In the genomic region with DNA sequence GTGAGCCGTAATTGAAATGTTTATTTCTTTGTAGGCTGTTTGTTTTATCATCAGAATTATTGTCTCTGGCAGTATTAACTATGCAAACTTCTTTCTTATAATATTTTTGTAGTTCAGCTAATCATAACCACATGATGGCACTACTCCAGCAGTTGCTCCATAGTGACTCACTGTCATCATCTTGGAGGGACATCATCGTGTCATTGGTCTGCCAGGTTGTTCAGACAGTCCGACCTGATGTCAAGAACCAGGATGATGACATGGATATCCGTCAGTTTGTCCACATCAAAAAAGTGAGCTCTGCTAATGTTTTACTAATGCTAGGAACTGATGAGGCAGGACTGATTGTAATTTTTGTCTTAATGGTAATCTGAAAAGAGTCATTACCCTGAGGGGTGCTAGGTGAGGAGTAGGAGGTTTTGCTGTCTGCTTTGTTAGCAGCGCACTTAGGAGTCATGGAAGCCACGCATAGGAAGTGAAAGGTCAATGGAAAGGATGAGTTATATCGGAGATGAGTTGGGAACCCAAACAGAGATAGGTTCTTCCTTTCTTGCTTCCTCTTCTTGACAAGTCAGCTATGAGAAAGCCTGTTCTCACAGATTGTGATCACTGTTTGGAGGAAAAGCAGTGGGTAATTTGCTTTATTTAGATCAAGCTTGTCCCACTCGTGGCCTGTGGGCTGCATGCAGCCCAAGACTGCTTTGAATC, we compare ENCODE assay signal across 9 cellular contexts. TPM values are rescaled to one million over a fixed set of nuclear protein-coding genes. Genes with fewer than 3 reads are reported as not detected.
DNase-seq lines count a peak whose midpoint lies in the region; ATAC-seq and TF ChIP-seq lines count a peak whose summit lies in the region.
"Had no signal": no experiment of that assay in that cellular context is flagged by ENCODE, and none has a peak within 500 bp of the region (broad histone marks: within the 10 kb centered on the region; RNA-seq: fewer than 3 reads in every experiment).

No MANE protein-coding gene starts in this region.

- peak; percentile 32 to 52 for ATAC-seq in activated T-cell treated with anti-CD3 and anti-CD28 coated beads, Interleukin-2, amount 50 U/mL, for 72 hours (replicated peaks in 1 of 2)
- peak; percentile 71 for ATAC-seq in HG02981 (IDR thresholded peaks at IDR 0.05; ENCODE audit: unreplicated experiment)
- peak; percentile 87 for ATAC-seq in activated naive CD8-positive, alpha-beta T cell treated with anti-CD3 and anti-CD28 coated beads, Interleukin-2, amount 50 U/mL, for 24 hours
- ATAC-seq: Panc1 had no signal

- peak overlapping the region; percentile 1 for H3K27ac Mint-ChIP-seq in activated T-cell treated with anti-CD3 and anti-CD28 coated beads, Interleukin-2, amount 50 U/mL, for 72 hours
- H3K27ac Mint-ChIP-seq in activated naive CD8-positive, alpha-beta T cell treated with anti-CD3 and anti-CD28 coated beads, Interleukin-2, amount 50 U/mL, for 24 hours, result peak overlapping the region; percentile 71

- H3K27me3 ChIP-seq in tibial artery (no peaks in the 10 kb centered on the region), smooth muscle cell (ENCODE audit: low read depth) (no peaks in the 10 kb centered on the region)

- H3F3A ChIP-seq in smooth muscle cell (ENCODE audit: low read depth), result no peaks in the 10 kb centered on the region

- intact Hi-C loops in tibial artery (cut with DNase I; ENCODE audit: low total_unique reads), result no loop called here

- peaks cover 11 to 15% of the 10 kb centered on the region in 2 donors for H3K36me3 Mint-ChIP-seq in activated T-cell treated with anti-CD3 and anti-CD28 coated beads, Interleukin-2, amount 50 U/mL, for 72 hours (ENCODE audit: insufficient read depth in 2 of 2)
- H3K36me3 Mint-ChIP-seq in activated naive CD8-positive, alpha-beta T cell treated with anti-CD3 and anti-CD28 coated beads, Interleukin-2, amount 50 U/mL, for 24 hours (ENCODE audit: low read depth), result peaks cover 37% of the 10 kb centered on the region

- no peak overlapping the region for H3K4me3 ChIP-seq in tibial artery
- H3K4me3 ChIP-seq in smooth muscle cell, result no peak overlapping the region

- H3K9ac ChIP-seq in smooth muscle cell (ENCODE audit: low read depth), result no peak overlapping the region

- H3K79me2 ChIP-seq in smooth muscle cell (ENCODE audit: low read depth), result no peaks in the 10 kb centered on the region

- no peaks in the 10 kb centered on the region for H4K20me1 ChIP-seq in smooth muscle cell (ENCODE audit: low read depth)

- H3K27ac ChIP-seq in tibial artery (peak overlapping the region; percentile 50 to 61), smooth muscle cell (ENCODE audit: low read depth) (no peak overlapping the region)

- H3K4me1 Mint-ChIP-seq in activated T-cell treated with anti-CD3 and anti-CD28 coated beads, Interleukin-2, amount 50 U/mL, for 72 hours (ENCODE audit: low read depth), result peaks cover 23% of the 10 kb centered on the region
- peaks cover 50% of the 10 kb centered on the region for H3K4me1 Mint-ChIP-seq in activated naive CD8-positive, alpha-beta T cell treated with anti-CD3 and anti-CD28 coated beads, Interleukin-2, amount 50 U/mL, for 24 hours

- no peak overlapping the region for H2AFZ ChIP-seq in smooth muscle cell (ENCODE audit: low read depth)

- WGBS in smooth muscle cell (ENCODE audit: low lambda C conversion rate), result 96% methylated on average over 8 of the region's 8 CpGs

- H3K4me3 Mint-ChIP-seq in activated T-cell treated with anti-CD3 and anti-CD28 coated beads, Interleukin-2, amount 50 U/mL, for 72 hours, result no peak overlapping the region
- no peak overlapping the region for H3K4me3 Mint-ChIP-seq in activated naive CD8-positive, alpha-beta T cell treated with anti-CD3 and anti-CD28 coated beads, Interleukin-2, amount 50 U/mL, for 24 hours

- DNase-seq in activated T-cell treated with anti-CD3 and anti-CD28 coated beads, Interleukin-2, amount 50 U/mL, for 72 hours, result no peak
- no peak for DNase-seq in activated T-cell treated with anti-CD3 and anti-CD28 coated beads, Interleukin-2, amount 50 U/mL, for 48 hours
- DNase-seq in activated naive CD8-positive, alpha-beta T cell treated with anti-CD3 and anti-CD28 coated beads, Interleukin-2, amount 50 U/mL, for 24 hours, result no peak
- peak; percentile 68 to 81 for DNase-seq in tibial artery
- DNase-seq in effector CD4-positive, alpha-beta T cell, result no peak
- DNase-seq in smooth muscle cell (lab: John Stamatoyannopoulos, UW; ENCODE audit: unreplicated experiment), result no peak
- no peak for DNase-seq in NCI-H1092 treated with DMSO at 0.1 percent for 48 hours (lab: John Stamatoyannopoulos, UW)

- H3K4me1 ChIP-seq in tibial artery, result peaks cover 0 to 34% (median 11%) of the 10 kb centered on the region in 4 donors
- no peaks in the 10 kb centered on the region for H3K4me1 ChIP-seq in smooth muscle cell (ENCODE audit: low read depth)

- H3K36me3 ChIP-seq in tibial artery (peaks cover 8 to 31% (median 15%) of the 10 kb centered on the region in 3 donors), smooth muscle cell (ENCODE audit: low read depth) (peaks cover 12% of the 10 kb centered on the region)

- H3K4me2 ChIP-seq in smooth muscle cell, result no peak overlapping the region

- H3K27me3 Mint-ChIP-seq in activated T-cell treated with anti-CD3 and anti-CD28 coated beads, Interleukin-2, amount 50 U/mL, for 72 hours (ENCODE audit: low read depth), result no peaks in the 10 kb centered on the region
- H3K27me3 Mint-ChIP-seq in activated naive CD8-positive, alpha-beta T cell treated with anti-CD3 and anti-CD28 coated beads, Interleukin-2, amount 50 U/mL, for 24 hours, result no peaks in the 10 kb centered on the region

- H3K9me3 Mint-ChIP-seq in activated T-cell treated with anti-CD3 and anti-CD28 coated beads, Interleukin-2, amount 50 U/mL, for 72 hours, result no peaks in the 10 kb centered on the region
- H3K9me3 Mint-ChIP-seq in activated naive CD8-positive, alpha-beta T cell treated with anti-CD3 and anti-CD28 coated beads, Interleukin-2, amount 50 U/mL, for 24 hours, result no peaks in the 10 kb centered on the region

- no peaks in the 10 kb centered on the region for H3K9me3 ChIP-seq in tibial artery
- H3K9me3 ChIP-seq in smooth muscle cell (replicated peaks; ENCODE audit: low read depth), result no peaks in the 10 kb centered on the region

- no peak for TF ChIP-seq CTCF in tibial artery (IDR thresholded peaks at IDR 0.05)
- TF ChIP-seq CTCF in smooth muscle cell (IDR thresholded peaks at IDR 0.05; ENCODE audit: borderline replicate concordance, insufficient read depth, poor library complexity, severe bottlenecking), result no peak

RNA-seq across cellular contexts. Expression of a gene that starts 49.2 kb away (rescaled TPM):
- 10 to 100 TPM; 28.8 to 29.7 TPM for total RNA-seq in activated T-cell treated with anti-CD3 and anti-CD28 coated beads, Interleukin-2, amount 50 U/mL, for 72 hours
- 29.5 and 32.5 TPM in 2 replicates for total RNA-seq in smooth muscle cell
- 4.9 and 5.2 TPM in 2 replicates for polyA plus RNA-seq in smooth muscle cell

Comparison
In these comparisons a context has a peak if more than half of its experiments do, and no peak if none do; other contexts are left out.
1. DNase-seq: peak in tibial artery (2 of 2); none in activated T-cell treated with anti-CD3 and anti-CD28 coated beads, Interleukin-2, amount 50 U/mL, for 72 hours (0 of 2), activated T-cell treated with anti-CD3 and anti-CD28 coated beads, Interleukin-2, amount 50 U/mL, for 48 hours (0 of 2), activated naive CD8-positive, alpha-beta T cell treated with anti-CD3 and anti-CD28 coated beads, Interleukin-2, amount 50 U/mL, for 24 hours (single experiment), effector CD4-positive, alpha-beta T cell (single experiment), smooth muscle cell (single experiment) and NCI-H1092 treated with DMSO at 0.1 percent for 48 hours (single experiment).
2. Peak in every context shown above with its lines, with median percentiles within 50 percentile points of each other: ATAC-seq.